Comparison of ENCODE assay signal across 10 cellular contexts in genomic region chr1:32755098-32755809, GRCh38. TPM values are rescaled to one million over a fixed set of nuclear protein-coding genes. Genes with fewer than 3 reads are reported as not detected.
A peak's percentile ranks its signal among the peaks of the same experiment; 100 is the strongest.
DNase-seq lines count a peak whose midpoint lies in the region; ATAC-seq and TF ChIP-seq lines count a peak whose summit lies in the region.
"Had no signal": no experiment of that assay in that cellular context is flagged by ENCODE, and none has a peak within 500 bp of the region (broad histone marks: within the 10 kb centered on the region; RNA-seq: fewer than 3 reads in every experiment).

No MANE protein-coding gene starts in this region.

- 78% methylated on average over 10 of the region's 10 CpGs for WGBS in SK-N-SH (ENCODE audit: low lambda C conversion rate)

- CTCF ChIA-PET in SK-N-SH (lab: Yijun Ruan, JAX) = interaction anchor here (0.8 to 6.6 kb wide), 4 partner anchors 10 to 237 kb away, joined by 3 to 56 read pairs (median 11); no protein-coding TSS in a partner anchor

- TF ChIP-seq RAD21 in SK-N-SH (IDR thresholded peaks at IDR 0.05; ENCODE audit: low read length) = no peak

- H3K27me3 Mint-ChIP-seq in effector memory CD8-positive, alpha-beta T cell = no peaks in the 10 kb centered on the region
- H3K27me3 Mint-ChIP-seq in mesothelial cell of epicardium (ENCODE audit: low read depth) = no peaks in the 10 kb centered on the region
- no peaks in the 10 kb centered on the region for H3K27me3 Mint-ChIP-seq in type B pancreatic cell
- peaks cover 35% of the 10 kb centered on the region for H3K27me3 Mint-ChIP-seq in stimulated activated naive CD8-positive, alpha-beta T cell treated with anti-CD3 and anti-CD28 coated beads, Interleukin-15, amount 100 ng/mL, for 72 hours

- peak overlapping the region in 1 of 2 experiments; percentile 65; a peak in 2 of 4 replicates for H3K4me3 ChIP-seq in SK-N-SH (ENCODE audit: low read depth in 2 of 2, low read length in 1 of 2)

- no peaks in the 10 kb centered on the region for H3K36me3 ChIP-seq in SK-N-SH (replicated peaks in 1 of 2; ENCODE audit: control insufficient read depth in 1 of 2, insufficient read depth in 2 of 2, low read length in 1 of 2)

- H3K9me3 Mint-ChIP-seq in effector memory CD8-positive, alpha-beta T cell = no peaks in the 10 kb centered on the region
- H3K9me3 Mint-ChIP-seq in mesothelial cell of epicardium = no peaks in the 10 kb centered on the region
- no peaks in the 10 kb centered on the region for H3K9me3 Mint-ChIP-seq in type B pancreatic cell
- H3K9me3 Mint-ChIP-seq in stimulated activated naive CD8-positive, alpha-beta T cell treated with anti-CD3 and anti-CD28 coated beads, Interleukin-15, amount 100 ng/mL, for 72 hours = no peaks in the 10 kb centered on the region
- H3K9me3 Mint-ChIP-seq: activated T-cell treated with anti-CD3 and anti-CD28 coated beads, Interleukin-2, amount 50 U/mL, for 72 hours had no signal

- H3K27ac ChIP-seq in SK-N-SH (ENCODE audit: low read depth in 2 of 2, low read length in 1 of 2) = no peak overlapping the region
- H3K27ac ChIP-seq: SJSA1 had no signal

- peaks cover 17 to 18% of the 10 kb centered on the region in 2 donors for H3K4me1 Mint-ChIP-seq in effector memory CD8-positive, alpha-beta T cell (ENCODE audit: low read depth in 2 of 2)
- H3K4me1 Mint-ChIP-seq in mesothelial cell of epicardium (peaks cover 58% of the 10 kb centered on the region), type B pancreatic cell (ENCODE audit: unreplicated experiment) (peaks cover 45% of the 10 kb centered on the region)
- peaks cover 18% of the 10 kb centered on the region for H3K4me1 Mint-ChIP-seq in stimulated activated naive CD8-positive, alpha-beta T cell treated with anti-CD3 and anti-CD28 coated beads, Interleukin-15, amount 100 ng/mL, for 72 hours

- no peaks in the 10 kb centered on the region for H3K79me2 ChIP-seq in SK-N-SH (ENCODE audit: insufficient read depth)

- H4K20me1 ChIP-seq in SK-N-SH (ENCODE audit: insufficient read depth) = no peaks in the 10 kb centered on the region

- H3F3A ChIP-seq in SK-N-SH (replicated peaks; ENCODE audit: insufficient read depth) = peaks cover 13% of the 10 kb centered on the region

- H3K4me3 Mint-ChIP-seq in effector memory CD8-positive, alpha-beta T cell = no peak overlapping the region
- H3K4me3 Mint-ChIP-seq in mesothelial cell of epicardium (peak overlapping the region; percentile 96), type B pancreatic cell (peak overlapping the region; percentile 96)
- no peak overlapping the region for H3K4me3 Mint-ChIP-seq in stimulated activated naive CD8-positive, alpha-beta T cell treated with anti-CD3 and anti-CD28 coated beads, Interleukin-15, amount 100 ng/mL, for 72 hours

- no peak for TF ChIP-seq EP300 in SK-N-SH (IDR thresholded peaks at IDR 0.05; ENCODE audit: borderline replicate concordance in 1 of 2, low read depth in 1 of 2, low read length in 1 of 2)

- no peaks in the 10 kb centered on the region for H3K9me2 ChIP-seq in SK-N-SH

- no peak overlapping the region for H2AFZ ChIP-seq in SK-N-SH (ENCODE audit: low read depth)

- no peaks in the 10 kb centered on the region for H3K9me3 ChIP-seq in SK-N-SH
- H3K9me3 ChIP-seq: SJSA1 had no signal

- DNase-seq in SK-N-SH (no peak), mesothelial cell of epicardium (ENCODE audit: low spot score in 2 of 2, unreplicated experiment in 2 of 2) (peak in 1 of 2 experiments; percentile 51), type B pancreatic cell (ENCODE audit: extremely low spot score, unreplicated experiment) (no peak), GF-D8 (lab: John Stamatoyannopoulos, UW) (no peak), HPDE6-E6E7 (ENCODE audit: extremely low spot score) (no peak)
- DNase-seq in effector memory CD8-positive, alpha-beta T cell = no peak
- DNase-seq in stimulated activated naive CD8-positive, alpha-beta T cell treated with anti-CD3 and anti-CD28 coated beads, Interleukin-15, amount 100 ng/mL, for 72 hours = no peak

- no peak overlapping the region for H3K9ac ChIP-seq in SK-N-SH

- H3K4me1 ChIP-seq in SK-N-SH (ENCODE audit: control insufficient read depth in 1 of 2, insufficient read depth in 2 of 2, low read depth in 1 of 2, low read length in 1 of 2) = peaks cover 7 to 26% of the 10 kb centered on the region in 2 experiments; a peak in 2 of 4 replicates

- no peak for ATAC-seq in SK-N-SH treated with all-trans-retinoic acid at 6 μM for 48 hours
- ATAC-seq in effector memory CD8-positive, alpha-beta T cell (replicated peaks) = no peak
- no peak for ATAC-seq in stimulated activated naive CD8-positive, alpha-beta T cell treated with anti-CD3 and anti-CD28 coated beads, Interleukin-15, amount 100 ng/mL, for 72 hours

- no peak for TF ChIP-seq CTCF in SK-N-SH (IDR thresholded peaks at IDR 0.05)
- TF ChIP-seq CTCF in mesothelial cell of epicardium (IDR thresholded peaks at IDR 0.05; ENCODE audit: unreplicated experiment) = no peak
- TF ChIP-seq CTCF in type B pancreatic cell (conservative IDR thresholded peaks at IDR 0.05) = no peak

- H3K27ac Mint-ChIP-seq in effector memory CD8-positive, alpha-beta T cell = peak overlapping the region; percentile 51 to 73
- H3K27ac Mint-ChIP-seq in mesothelial cell of epicardium = peak overlapping the region; percentile 95
- H3K27ac Mint-ChIP-seq in type B pancreatic cell = peak overlapping the region; percentile 100
- H3K27ac Mint-ChIP-seq in stimulated activated naive CD8-positive, alpha-beta T cell treated with anti-CD3 and anti-CD28 coated beads, Interleukin-15, amount 100 ng/mL, for 72 hours = no peak overlapping the region
- H3K27ac Mint-ChIP-seq: activated T-cell treated with anti-CD3 and anti-CD28 coated beads, Interleukin-2, amount 50 U/mL, for 72 hours had no signal

- no peaks in the 10 kb centered on the region for H3K27me3 ChIP-seq in SK-N-SH (ENCODE audit: insufficient read depth)
- H3K27me3 ChIP-seq: SJSA1 had no signal

- H3K4me2 ChIP-seq in SK-N-SH = peak overlapping the region; percentile 97; the same call in 1 of the 2 replicates

- peaks cover 5% of the 10 kb centered on the region for H3K36me3 Mint-ChIP-seq in effector memory CD8-positive, alpha-beta T cell (ENCODE audit: insufficient read depth)
- H3K36me3 Mint-ChIP-seq in mesothelial cell of epicardium (no peaks in the 10 kb centered on the region), type B pancreatic cell (peaks cover 4% of the 10 kb centered on the region)

- POLR2A ChIA-PET in SK-N-SH (lab: Yijun Ruan, JAX) = interaction anchor here (1.0 kb wide), 1 partner anchor 20 kb away, joined by 3 read pairs; no protein-coding TSS in a partner anchor

TF ChIP-seq in SK-N-SH, 30 proteins besides CTCF, POLR2A, EP300 and RAD21 (continues in another document):
- TF ChIP-seq MEF2A (IDR thresholded peaks at IDR 0.05; ENCODE audit: borderline replicate concordance, low read depth) (no peak), TAF1 (IDR thresholded peaks at IDR 0.05; ENCODE audit: borderline replicate concordance, low read depth, low read length) (no peak)

TF ChIP-seq in SK-N-SH treated with all-trans-retinoic acid at 6 μM for 48 hours, 23 proteins besides CTCF, POLR2A, EP300 and RAD21 (continues in another document):
- TF ChIP-seq ZC3H10 (CRISPR knock-in tag; IDR thresholded peaks at IDR 0.05) (no peak), OSR1 (CRISPR knock-in tag; IDR thresholded peaks at IDR 0.05) (no peak), PPARA (CRISPR knock-in tag; IDR thresholded peaks at IDR 0.05; ENCODE audit: borderline replicate concordance) (no peak), GLIS3 (CRISPR knock-in tag; IDR thresholded peaks at IDR 0.05) (no peak), TOX (CRISPR knock-in tag; IDR thresholded peaks at IDR 0.05; ENCODE audit: borderline replicate concordance) (no peak), ZFP30 (CRISPR knock-in tag; IDR thresholded peaks at IDR 0.05) (no peak), ESRRG (CRISPR knock-in tag; IDR thresholded peaks at IDR 0.05) (no peak), TSHZ2 (CRISPR knock-in tag; IDR thresholded peaks at IDR 0.05) (no peak), CSDC2 (CRISPR knock-in tag; IDR thresholded peaks at IDR 0.05) (no peak)

RNA-seq across cellular contexts. Expression of gene SYNC, which starts 52.7 kb away (rescaled TPM):
- 25.6 and 32.0 TPM in 2 replicates for polyA plus RNA-seq in SK-N-SH (2012; rRNA removed)
- 40.4 and 45.3 TPM in 2 replicates for polyA plus RNA-seq in SK-N-SH (2012; cell fraction: cytosol; rRNA removed)
- polyA plus RNA-seq in SK-N-SH (2012; cell fraction: nucleus; rRNA removed) = 26.0 and 30.2 TPM in 2 replicates
- total RNA-seq in mesothelial cell of epicardium = 3.9 to 4.5 TPM (median 4.0 TPM) in 3 replicates
- 1.2 and 1.3 TPM in 2 replicates for total RNA-seq in type B pancreatic cell (ENCODE audit: low replicate concordance)
- total RNA-seq: activated T-cell treated with anti-CD3 and anti-CD28 coated beads, Interleukin-2, amount 50 U/mL, for 72 hours had no signal

Comparison
In these comparisons a context has a peak if more than half of its experiments do, and no peak if none do; other contexts are left out.
1. H3K27ac Mint-ChIP-seq: peak in effector memory CD8-positive, alpha-beta T cell (2 of 2), mesothelial cell of epicardium (single experiment) and type B pancreatic cell (single experiment); none in stimulated activated naive CD8-positive, alpha-beta T cell treated with anti-CD3 and anti-CD28 coated beads, Interleukin-15, amount 100 ng/mL, for 72 hours (0 of 2).
2. H3K4me3 Mint-ChIP-seq: peak in mesothelial cell of epicardium (single experiment) and type B pancreatic cell (single experiment); none in effector memory CD8-positive, alpha-beta T cell (0 of 2) and stimulated activated naive CD8-positive, alpha-beta T cell treated with anti-CD3 and anti-CD28 coated beads, Interleukin-15, amount 100 ng/mL, for 72 hours (0 of 2).